23 cellular contexts compared by ENCODE assay signal in genomic region chr11:70876685-70877084, GRCh38.
DNase-seq lines count a peak whose midpoint lies in the region; ATAC-seq and TF ChIP-seq lines count a peak whose summit lies in the region.
"Had no signal": no experiment of that assay in that cellular context is flagged by ENCODE, and none has a peak within 500 bp of the region (broad histone marks: within the 10 kb centered on the region; RNA-seq: fewer than 3 reads in every experiment).

No MANE protein-coding gene starts in this region.

- H3K27me3 ChIP-seq in thyroid gland: no peaks in the 10 kb centered on the region
- H3K27me3 ChIP-seq: tibial nerve had no signal

- intact Hi-C loops in thyroid gland (cut with DNase I): no loop called here

- peak; percentile 69 for DNase-seq in NCI-H748 (lab: John Stamatoyannopoulos, UW; ENCODE audit: unreplicated experiment)
- DNase-seq in NCI-H748 treated with DMSO at 0.1 percent for 48 hours (lab: John Stamatoyannopoulos, UW): no peak
- peak; percentile 44 to 71 for DNase-seq in NCI-H524 (lab: John Stamatoyannopoulos, UW)
- peak; percentile 54 for DNase-seq in glutamatergic neuron
- DNase-seq in thyroid gland: peak; percentile 92 to 93
- DNase-seq in activated naive CD8-positive, alpha-beta T cell treated with anti-CD3 and anti-CD28 coated beads for 36 hours: no peak
- DNase-seq in NCI-H1105 (lab: John Stamatoyannopoulos, UW): no peak
- DNase-seq: activated CD4-positive, alpha-beta T cell treated with anti-CD3 and anti-CD28 coated beads for 48 hours; activated gamma-delta T cell; activated T-cell treated with anti-CD3 and anti-CD28 coated beads, Interleukin-2, amount 50 U/mL, for 24 hours; caudate nucleus; CD4-positive, alpha-beta T cell; HCEC 1CT; midbrain; naive thymus-derived CD4-positive, alpha-beta T cell; NCI-H2171 treated with DMSO at 0.1 percent for 48 hours; stimulated activated CD8-positive, alpha-beta memory T cell treated with anti-CD3 and anti-CD28 coated beads, Interleukin-4, amount 100 ng/mL, for 48 hours had no signal

- no peaks in the 10 kb centered on the region for H3K36me3 Mint-ChIP-seq in glutamatergic neuron (ENCODE audit: unreplicated experiment)
- H3K36me3 Mint-ChIP-seq in activated naive CD8-positive, alpha-beta T cell treated with anti-CD3 and anti-CD28 coated beads for 36 hours: no peaks in the 10 kb centered on the region
- H3K36me3 Mint-ChIP-seq: naive thymus-derived CD4-positive, alpha-beta T cell had no signal

- no peak for ATAC-seq in HG02885 (IDR thresholded peaks at IDR 0.05; ENCODE audit: poor library complexity, unreplicated experiment)
- ATAC-seq: K562; naive thymus-derived CD4-positive, alpha-beta T cell; Right ventricle myocardium inferior; SK-N-SH treated with all-trans-retinoic acid at 6 μM for 48 hours had no signal

- H3K27ac ChIP-seq in thyroid gland: peak overlapping the region in 1 of 3 donors; percentile 53
- H3K27ac ChIP-seq: tibial nerve had no signal

- peaks cover 27 to 28% of the 10 kb centered on the region in 2 donors for H3K4me1 ChIP-seq in thyroid gland
- H3K4me1 ChIP-seq: tibial nerve had no signal

- 11 to 12% methylated on average over 7 of the region's 7 CpGs for WGBS in thyroid gland, 2 donors

- H3K36me3 ChIP-seq in thyroid gland: no peaks in the 10 kb centered on the region
- H3K36me3 ChIP-seq: tibial nerve had no signal

- H3K4me3 ChIP-seq in thyroid gland (replicated peaks in 1 of 3): no peak overlapping the region
- H3K4me3 ChIP-seq: K562, tibial nerve had no signal

- TF ChIP-seq CTCF in glutamatergic neuron (IDR thresholded peaks at IDR 0.05; ENCODE audit: partially characterized antibody, unreplicated experiment): no peak
- no peak for TF ChIP-seq CTCF in thyroid gland (IDR thresholded peaks at IDR 0.05)

- H3K4me3 Mint-ChIP-seq in glutamatergic neuron (ENCODE audit: unreplicated experiment): no peak overlapping the region
- no peak overlapping the region for H3K4me3 Mint-ChIP-seq in activated naive CD8-positive, alpha-beta T cell treated with anti-CD3 and anti-CD28 coated beads for 36 hours
- H3K4me3 Mint-ChIP-seq: activated T-cell treated with anti-CD3 and anti-CD28 coated beads, Interleukin-2, amount 50 U/mL, for 24 hours; CD4-positive, alpha-beta T cell; dendritic cell treated with granulocyte-macrophage colony-stimulating factor and Interleukin-4, amounts not matched to agents 40 ng/mL and 50 ng/mL, for 4 days; naive thymus-derived CD4-positive, alpha-beta T cell had no signal

- H3K27ac Mint-ChIP-seq in glutamatergic neuron (ENCODE audit: unreplicated experiment): peak overlapping the region; percentile 82
- no peak overlapping the region for H3K27ac Mint-ChIP-seq in activated naive CD8-positive, alpha-beta T cell treated with anti-CD3 and anti-CD28 coated beads for 36 hours
- H3K27ac Mint-ChIP-seq: activated T-cell treated with anti-CD3 and anti-CD28 coated beads, Interleukin-2, amount 50 U/mL, for 24 hours; CD4-positive, alpha-beta T cell; dendritic cell treated with granulocyte-macrophage colony-stimulating factor and Interleukin-4, amounts not matched to agents 40 ng/mL and 50 ng/mL, for 4 days; naive thymus-derived CD4-positive, alpha-beta T cell had no signal

- H3K4me1 Mint-ChIP-seq in glutamatergic neuron (ENCODE audit: low read depth, unreplicated experiment): peaks cover 30% of the 10 kb centered on the region
- no peaks in the 10 kb centered on the region for H3K4me1 Mint-ChIP-seq in activated naive CD8-positive, alpha-beta T cell treated with anti-CD3 and anti-CD28 coated beads for 36 hours

- no peak for TF ChIP-seq POLR2A in thyroid gland (IDR thresholded peaks at IDR 0.05)

- no peaks in the 10 kb centered on the region for H3K9me3 ChIP-seq in thyroid gland
- H3K9me3 ChIP-seq: tibial nerve had no signal

- H3K27me3 Mint-ChIP-seq in glutamatergic neuron (ENCODE audit: unreplicated experiment): peaks cover 11% of the 10 kb centered on the region
- H3K27me3 Mint-ChIP-seq in activated naive CD8-positive, alpha-beta T cell treated with anti-CD3 and anti-CD28 coated beads for 36 hours: peaks cover 7% of the 10 kb centered on the region

- H3K9me3 Mint-ChIP-seq in glutamatergic neuron (ENCODE audit: unreplicated experiment): peaks cover 15% of the 10 kb centered on the region
- H3K9me3 Mint-ChIP-seq in activated naive CD8-positive, alpha-beta T cell treated with anti-CD3 and anti-CD28 coated beads for 36 hours: no peaks in the 10 kb centered on the region
- H3K9me3 Mint-ChIP-seq: activated T-cell treated with anti-CD3 and anti-CD28 coated beads, Interleukin-2, amount 50 U/mL, for 24 hours; CD4-positive, alpha-beta T cell; dendritic cell treated with granulocyte-macrophage colony-stimulating factor and Interleukin-4, amounts not matched to agents 40 ng/mL and 50 ng/mL, for 4 days had no signal

Comparison
In these comparisons a context has a peak if more than half of its experiments do, and no peak if none do; other contexts are left out.
1. DNase-seq: peak in NCI-H748 (single experiment), NCI-H524 (2 of 2), glutamatergic neuron (single experiment) and thyroid gland (2 of 2); none in NCI-H748 treated with DMSO at 0.1 percent for 48 hours (single experiment), activated naive CD8-positive, alpha-beta T cell treated with anti-CD3 and anti-CD28 coated beads for 36 hours (single experiment) and NCI-H1105 (single experiment).